24 cellular contexts compared by ENCODE assay signal in the genomic region with DNA sequence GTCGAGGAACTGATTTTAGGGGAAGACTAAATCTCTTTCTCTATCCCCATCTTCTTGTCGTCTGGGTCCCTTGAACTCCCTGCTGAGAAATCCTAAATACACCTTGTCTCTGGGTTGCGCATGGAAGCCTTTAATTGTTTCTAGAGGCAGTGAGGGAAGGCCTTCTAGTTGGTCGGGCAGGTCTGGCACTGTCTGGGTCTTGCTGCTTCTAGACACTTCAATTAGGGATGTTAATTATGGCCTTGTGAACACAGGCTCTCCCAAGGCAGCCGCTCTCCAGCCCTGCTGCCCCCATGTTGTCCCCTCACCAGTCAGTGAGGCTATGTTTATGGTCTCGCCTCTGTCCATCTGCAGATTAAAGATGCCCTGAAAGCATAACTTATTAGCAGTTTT. TPM values are rescaled to one million over a fixed set of nuclear protein-coding genes. Genes with fewer than 3 reads are reported as not detected.
DNase-seq lines count a peak whose midpoint lies in the region; ATAC-seq and TF ChIP-seq lines count a peak whose summit lies in the region.
"Had no signal": no experiment of that assay in that cellular context is flagged by ENCODE, and none has a peak within 500 bp of the region (broad histone marks: within the 10 kb centered on the region; RNA-seq: fewer than 3 reads in every experiment).

No MANE protein-coding gene starts in this region.

- peak overlapping the region; percentile 62 for H3K27ac ChIP-seq in mesodermal cell (ENCODE audit: low read depth, low read length, severe bottlenecking)
- peak overlapping the region; percentile 24 for H3K27ac ChIP-seq in subcutaneous abdominal adipose tissue (ENCODE audit: low read depth, low read length)
- H3K27ac ChIP-seq in upper lobe of right lung: no peak overlapping the region
- no peak overlapping the region for H3K27ac ChIP-seq in psoas muscle
- H3K27ac ChIP-seq: tibial artery, VCaP had no signal

- no peak for ATAC-seq in upper lobe of right lung
- no peak for ATAC-seq in psoas muscle
- ATAC-seq: SK-N-SH treated with all-trans-retinoic acid at 6 μM for 48 hours; stimulated activated naive B cell treated with anti-CD40 and anti-IgM and Interleukin-4, amounts not matched to agents 10 μg/mL and 1 μg/mL and 100 μg/mL, for 72 hours had no signal

- H3K27me3 Mint-ChIP-seq in brain: peaks cover 31% of the 10 kb centered on the region
- H3K27me3 Mint-ChIP-seq: activated naive CD8-positive, alpha-beta T cell treated with anti-CD3 and anti-CD28 coated beads for 36 hours had no signal

- no peak overlapping the region for H3K4me3 ChIP-seq in mesodermal cell (ENCODE audit: extremely low read depth, insufficient read depth, low read length, poor library complexity, severe bottlenecking)
- H3K4me3 ChIP-seq in subcutaneous abdominal adipose tissue (ENCODE audit: low read depth in 1 of 5, low read length in 5 of 5): no peak overlapping the region
- H3K4me3 ChIP-seq in upper lobe of right lung: no peak overlapping the region
- no peak overlapping the region for H3K4me3 ChIP-seq in psoas muscle
- H3K4me3 ChIP-seq: esophagus muscularis mucosa, tibial artery had no signal

- H3K27ac Mint-ChIP-seq in brain: peak overlapping the region in 3 of 5 experiments; percentile 3 to 56 (median 54)
- H3K27ac Mint-ChIP-seq: activated naive CD8-positive, alpha-beta T cell treated with anti-CD3 and anti-CD28 coated beads for 36 hours; memory B cell; stimulated activated naive B cell treated with anti-CD40 and anti-IgM and Interleukin-4, amounts not matched to agents 10 μg/mL and 1 μg/mL and 100 μg/mL, for 72 hours had no signal

- H3K36me3 Mint-ChIP-seq in brain: no peaks in the 10 kb centered on the region
- H3K36me3 Mint-ChIP-seq: activated naive CD8-positive, alpha-beta T cell treated with anti-CD3 and anti-CD28 coated beads for 36 hours; memory B cell; naive B cell; stimulated activated naive B cell treated with anti-CD40 and anti-IgM and Interleukin-4, amounts not matched to agents 10 μg/mL and 1 μg/mL and 100 μg/mL, for 72 hours had no signal

- no peaks in the 10 kb centered on the region for H3K9me3 ChIP-seq in mesodermal cell (ENCODE audit: control insufficient read depth, low read length)
- no peaks in the 10 kb centered on the region for H3K9me3 ChIP-seq in subcutaneous abdominal adipose tissue (ENCODE audit: control insufficient read depth in 5 of 5, low read length in 5 of 5)
- H3K9me3 ChIP-seq in upper lobe of right lung: no peaks in the 10 kb centered on the region
- no peaks in the 10 kb centered on the region for H3K9me3 ChIP-seq in psoas muscle
- H3K9me3 ChIP-seq: esophagus muscularis mucosa, tibial artery had no signal

- H3K4me1 ChIP-seq in mesodermal cell (ENCODE audit: control insufficient read depth, insufficient read depth, low read length, poor library complexity, severe bottlenecking) (peaks cover 6% of the 10 kb centered on the region), subcutaneous abdominal adipose tissue (ENCODE audit: control insufficient read depth in 5 of 5, insufficient read depth in 5 of 5, low read length in 5 of 5) (peaks cover 0 to 49% (median 15%) of the 10 kb centered on the region in 5 donors), upper lobe of right lung (peaks cover 41% of the 10 kb centered on the region), psoas muscle (peaks cover 59% of the 10 kb centered on the region)

- DNase-seq in NCI-H146 (lab: John Stamatoyannopoulos, UW) (peak; percentile 25), NCI-H146 treated with DMSO at 0.1 percent for 48 hours (lab: John Stamatoyannopoulos, UW; ENCODE audit: unreplicated experiment) (no peak), SIG-M5 (lab: John Stamatoyannopoulos, UW) (no peak), upper lobe of right lung (no peak), psoas muscle (no peak)
- DNase-seq: 8988T; activated CD4-positive, alpha-beta T cell treated with anti-CD3 and anti-CD28 coated beads, Interleukin-2, amount 50 U/mL, for 1 hour; activated naive CD8-positive, alpha-beta T cell treated with anti-CD3 and anti-CD28 coated beads for 36 hours; DMS79 treated with DMSO at 0.1 percent for 48 hours; effector CD8-positive, alpha-beta T cell; KG1; kidney glomerular epithelial cell; naive B cell; NCI-H1930; NCI-H446 treated with DMSO at 0.1 percent for 48 hours; stimulated activated naive B cell treated with anti-CD40 and anti-IgM and Interleukin-4, amounts not matched to agents 10 μg/mL and 1 μg/mL and 100 μg/mL, for 72 hours; tibial artery had no signal

- WGBS in mesodermal cell (ENCODE audit: insufficient coverage in 2 of 2), 2 experiments: 70 to 80% methylated on average over 4 of the region's 6 CpGs
- WGBS in psoas muscle, 3 donors: 78 to 84% (median 83%) methylated on average over 6 of the region's 6 CpGs

- TF ChIP-seq CTCF in brain (conservative IDR thresholded peaks at IDR 0.05) (no peak), upper lobe of right lung (IDR thresholded peaks at IDR 0.05) (no peak), psoas muscle (IDR thresholded peaks at IDR 0.05) (no peak)

- H3K4me3 Mint-ChIP-seq in brain: peak overlapping the region in 2 of 5 experiments; percentile 63 to 65
- H3K4me3 Mint-ChIP-seq: activated naive CD8-positive, alpha-beta T cell treated with anti-CD3 and anti-CD28 coated beads for 36 hours; memory B cell; naive B cell; stimulated activated naive B cell treated with anti-CD40 and anti-IgM and Interleukin-4, amounts not matched to agents 10 μg/mL and 1 μg/mL and 100 μg/mL, for 72 hours had no signal

- peaks cover 61% of the 10 kb centered on the region for H3K4me1 Mint-ChIP-seq in brain
- H3K4me1 Mint-ChIP-seq: activated naive CD8-positive, alpha-beta T cell treated with anti-CD3 and anti-CD28 coated beads for 36 hours; memory B cell; naive B cell had no signal

- H3K9me3 Mint-ChIP-seq in brain: no peaks in the 10 kb centered on the region
- H3K9me3 Mint-ChIP-seq: activated naive CD8-positive, alpha-beta T cell treated with anti-CD3 and anti-CD28 coated beads for 36 hours; memory B cell; stimulated activated naive B cell treated with anti-CD40 and anti-IgM and Interleukin-4, amounts not matched to agents 10 μg/mL and 1 μg/mL and 100 μg/mL, for 72 hours had no signal

- H3K9ac ChIP-seq in subcutaneous abdominal adipose tissue (ENCODE audit: low read length in 5 of 5): no peak overlapping the region

- H3K36me3 ChIP-seq in mesodermal cell (ENCODE audit: control insufficient read depth, insufficient read depth, low read length) (no peaks in the 10 kb centered on the region), subcutaneous abdominal adipose tissue (ENCODE audit: control insufficient read depth in 5 of 5, insufficient read depth in 5 of 5, low read length in 5 of 5) (no peaks in the 10 kb centered on the region), upper lobe of right lung (no peaks in the 10 kb centered on the region), psoas muscle (ENCODE audit: insufficient read depth in 1 of 2, low read depth in 1 of 2) (no peaks in the 10 kb centered on the region)
- H3K36me3 ChIP-seq: esophagus muscularis mucosa, tibial artery had no signal

- no peaks in the 10 kb centered on the region for H3K27me3 ChIP-seq in subcutaneous abdominal adipose tissue (ENCODE audit: control insufficient read depth in 5 of 5, insufficient read depth in 4 of 5, low read length in 5 of 5)
- H3K27me3 ChIP-seq in upper lobe of right lung: no peaks in the 10 kb centered on the region
- no peaks in the 10 kb centered on the region for H3K27me3 ChIP-seq in psoas muscle (ENCODE audit: insufficient read depth in 3 of 3, low read length in 2 of 3)
- H3K27me3 ChIP-seq: esophagus muscularis mucosa, tibial artery had no signal

- intact Hi-C loops in upper lobe of right lung (cut with DNase I): no loop called here
- intact Hi-C loops in psoas muscle (cut with DNase I): no loop called here

RNA-seq across cellular contexts. Expression of gene SOX13, which starts 22.3 kb away (rescaled TPM):
- polyA plus RNA-seq in brain (ENCODE audit: insufficient read depth, low read depth, low replicate concordance) (70.2 TPM), psoas muscle (10 to 100 TPM in 1 of 3 donors, 1 to 10 TPM in 2; 5.2 to 13.1 (median 9.4) TPM)
- 39.5 TPM for polyA plus RNA-seq in mesodermal cell (2013, experiment 1 of 2)
- polyA plus RNA-seq in mesodermal cell (2013, experiment 2 of 2): 28.5 TPM
- total RNA-seq in upper lobe of right lung (76.3 TPM), psoas muscle (10 to 100 TPM in 2 of 4 donors, 1 to 10 TPM in 2; 8.5 to 19.6 (median 9.4) TPM)
- total RNA-seq: activated naive CD8-positive, alpha-beta T cell treated with anti-CD3 and anti-CD28 coated beads for 36 hours had no signal

RNA-seq across cellular contexts. Expression of gene ETNK2, which starts 56.6 kb away (rescaled TPM):
- 27.1 TPM for polyA plus RNA-seq in brain (ENCODE audit: insufficient read depth, low read depth, low replicate concordance)
- polyA plus RNA-seq in mesodermal cell (2013, experiment 1 of 2): 11.3 TPM
- polyA plus RNA-seq in mesodermal cell (2013, experiment 2 of 2): 10.0 TPM
- 3.6 TPM for total RNA-seq in upper lobe of right lung
- 1 to 10 TPM in 2 of 4 donors, under 1 TPM in 2; 0.88 to 1.7 (median 1.0) TPM for total RNA-seq in psoas muscle
- polyA plus RNA-seq in psoas muscle: 1 to 10 TPM in 2 of 3 donors, under 1 TPM in 1; 0.62 to 1.7 (median 1.3) TPM

Comparison
In these comparisons a context has a peak if more than half of its experiments do, and no peak if none do; other contexts are left out.
1. H3K27ac ChIP-seq: peak in mesodermal cell (single experiment) and subcutaneous abdominal adipose tissue (single experiment); none in upper lobe of right lung (single experiment) and psoas muscle (single experiment).